ENCODE assay signal across 17 cellular contexts in genomic region chr19:3642987-3643386, GRCh38. TPM values are rescaled to one million over a fixed set of nuclear protein-coding genes. Genes with fewer than 3 reads are reported as not detected.
DNase-seq lines count a peak whose midpoint lies in the region; TF ChIP-seq lines count a peak whose summit lies in the region.
"Had no signal": no experiment of that assay in that cellular context is flagged by ENCODE, and none has a peak within 500 bp of the region (broad histone marks: within the 10 kb centered on the region; RNA-seq: fewer than 3 reads in every experiment).

No MANE protein-coding gene starts in this region.

- CTCF ChIA-PET in OCI-LY7 (lab: Charles Lee; ENCODE audit: unreplicated experiment), result no interaction called here

- no peaks in the 10 kb centered on the region for H3K9me2 ChIP-seq in OCI-LY7 (ENCODE audit: insufficient read depth, low read length)

- no peak overlapping the region for H3K4me3 ChIP-seq in OCI-LY7 (ENCODE audit: low read depth, low read length, poor library complexity, severe bottlenecking)
- H3K4me3 ChIP-seq: breast epithelium, esophagus muscularis mucosa, SJSA1, skin epidermis had no signal

- H3K36me3 Mint-ChIP-seq in dendritic cell treated with granulocyte-macrophage colony-stimulating factor and Interleukin-4, amounts not matched to agents 40 ng/mL and 50 ng/mL, for 4 days (ENCODE audit: low read depth), result peaks cover 100% of the 10 kb centered on the region
- H3K36me3 Mint-ChIP-seq: natural killer cell treated with Interleukin-12 subunit alpha and Interleukin-12 subunit beta and Interleukin-15 and Interleukin-18, amount 100 ng/mL, for 72 hours had no signal

- peaks cover 14% of the 10 kb centered on the region for H3K4me1 Mint-ChIP-seq in dendritic cell treated with granulocyte-macrophage colony-stimulating factor and Interleukin-4, amounts not matched to agents 40 ng/mL and 50 ng/mL, for 4 days (ENCODE audit: low read depth)
- H3K4me1 Mint-ChIP-seq: stimulated activated naive B cell treated with anti-CD40 and anti-IgM and Interleukin-4, amounts not matched to agents 10 μg/mL and 1 μg/mL and 100 μg/mL, for 72 hours had no signal

- no TSS peak for BruUV-seq in OCI-LY7 (replicated peaks; lab: Mats Ljungman, UMichigan)

- intact Hi-C loops in OCI-LY7 (cut with micrococcal nuclease; ENCODE audit: unreplicated experiment) (no loop called here), posterior vena cava (cut with DNase I) (no loop called here)
- intact Hi-C loops in dendritic cell treated with granulocyte-macrophage colony-stimulating factor and Interleukin-4, amounts not matched to agents 40 ng/mL and 50 ng/mL, for 4 days (cut with micrococcal nuclease), result no loop called here

- no peak overlapping the region for H3K27ac ChIP-seq in OCI-LY7 (ENCODE audit: low read depth, low read length, poor library complexity, severe bottlenecking)
- H3K27ac ChIP-seq: breast epithelium, esophagus muscularis mucosa, SJSA1, skin epidermis had no signal

- no peak overlapping the region for H3K4me2 ChIP-seq in OCI-LY7 (ENCODE audit: low read length)

- no peak for TF ChIP-seq CTCF in OCI-LY7 (conservative IDR thresholded peaks at IDR 0.05; ENCODE audit: low read length)

- H3K9me3 Mint-ChIP-seq in dendritic cell treated with granulocyte-macrophage colony-stimulating factor and Interleukin-4, amounts not matched to agents 40 ng/mL and 50 ng/mL, for 4 days, result no peaks in the 10 kb centered on the region
- H3K9me3 Mint-ChIP-seq: natural killer cell treated with Interleukin-12 subunit alpha and Interleukin-12 subunit beta and Interleukin-15 and Interleukin-18, amount 100 ng/mL, for 72 hours; stimulated activated naive B cell treated with anti-CD40 and anti-IgM and Interleukin-4, amounts not matched to agents 10 μg/mL and 1 μg/mL and 100 μg/mL, for 72 hours had no signal

- no peak overlapping the region for H2AFZ ChIP-seq in OCI-LY7 (ENCODE audit: low read length)

- no peaks in the 10 kb centered on the region for H3K79me2 ChIP-seq in OCI-LY7 (ENCODE audit: insufficient read depth, low read depth, low read length)

- peak; percentile 6 to 17 for DNase-seq in activated CD4-positive, alpha-beta T cell treated with anti-CD3 and anti-CD28 coated beads for 24 hours (ENCODE audit: low read depth in 2 of 2)
- no peak for DNase-seq in activated CD4-positive, alpha-beta T cell treated with anti-CD3 and anti-CD28 coated beads, Interleukin-2, amount 50 U/mL, for 4 hours
- peak; percentile 39 for DNase-seq in OCI-LY7 (ENCODE audit: low spot score)
- peak; percentile 22 for DNase-seq in stimulated activated CD4-positive, alpha-beta T cell treated with anti-CD3 and anti-CD28 coated beads, Interleukin-4, amount 100 ng/mL, for 24 hours
- no peak for DNase-seq in NCI-H146 (lab: John Stamatoyannopoulos, UW)
- no peak for DNase-seq in posterior vena cava (ENCODE audit: low spot score)
- DNase-seq in NCI-H1930 (lab: John Stamatoyannopoulos, UW), result no peak
- DNase-seq: KG1; NCI-H2171 treated with DMSO at 0.1 percent for 48 hours; stimulated activated naive B cell treated with anti-CD40 and anti-IgM and Interleukin-4, amounts not matched to agents 10 μg/mL and 1 μg/mL and 100 μg/mL, for 72 hours had no signal

- H4K20me1 ChIP-seq in OCI-LY7 (ENCODE audit: insufficient read depth, low read length), result no peaks in the 10 kb centered on the region

- H3K4me1 ChIP-seq in OCI-LY7 (ENCODE audit: insufficient read depth, low read length, poor library complexity, severe bottlenecking), result no peaks in the 10 kb centered on the region
- H3K4me1 ChIP-seq: breast epithelium, SJSA1 had no signal

- H3K4me3 Mint-ChIP-seq in dendritic cell treated with granulocyte-macrophage colony-stimulating factor and Interleukin-4, amounts not matched to agents 40 ng/mL and 50 ng/mL, for 4 days, result no peak overlapping the region
- H3K4me3 Mint-ChIP-seq: natural killer cell treated with Interleukin-12 subunit alpha and Interleukin-12 subunit beta and Interleukin-15 and Interleukin-18, amount 100 ng/mL, for 72 hours; stimulated activated naive B cell treated with anti-CD40 and anti-IgM and Interleukin-4, amounts not matched to agents 10 μg/mL and 1 μg/mL and 100 μg/mL, for 72 hours had no signal

- no peaks in the 10 kb centered on the region for H3K27me3 Mint-ChIP-seq in dendritic cell treated with granulocyte-macrophage colony-stimulating factor and Interleukin-4, amounts not matched to agents 40 ng/mL and 50 ng/mL, for 4 days
- H3K27me3 Mint-ChIP-seq: natural killer cell treated with Interleukin-12 subunit alpha and Interleukin-12 subunit beta and Interleukin-15 and Interleukin-18, amount 100 ng/mL, for 72 hours; stimulated activated naive B cell treated with anti-CD40 and anti-IgM and Interleukin-4, amounts not matched to agents 10 μg/mL and 1 μg/mL and 100 μg/mL, for 72 hours had no signal

- H3K27ac Mint-ChIP-seq in dendritic cell treated with granulocyte-macrophage colony-stimulating factor and Interleukin-4, amounts not matched to agents 40 ng/mL and 50 ng/mL, for 4 days, result peak overlapping the region; percentile 12
- H3K27ac Mint-ChIP-seq: natural killer cell treated with Interleukin-12 subunit alpha and Interleukin-12 subunit beta and Interleukin-15 and Interleukin-18, amount 100 ng/mL, for 72 hours; stimulated activated naive B cell treated with anti-CD40 and anti-IgM and Interleukin-4, amounts not matched to agents 10 μg/mL and 1 μg/mL and 100 μg/mL, for 72 hours had no signal

- H3K9me3 ChIP-seq in OCI-LY7 (ENCODE audit: low read length), result no peaks in the 10 kb centered on the region
- H3K9me3 ChIP-seq: breast epithelium, esophagus muscularis mucosa, SJSA1 had no signal

- POLR2A ChIA-PET in OCI-LY7 (lab: Charles Lee), result no interaction called here

- H3K36me3 ChIP-seq in OCI-LY7 (ENCODE audit: insufficient read depth, low read length), result no peaks in the 10 kb centered on the region
- H3K36me3 ChIP-seq: breast epithelium had no signal

RNA-seq across cellular contexts. Expression of gene CACTIN, which starts 16.4 kb away (rescaled TPM):
- total RNA-seq in OCI-LY7 (2014; rRNA removed; shearing (Covaris generic)), result 35.9 and 38.6 TPM in 2 replicates
- 33.0 and 34.2 TPM in 2 replicates for total RNA-seq in OCI-LY7 (2022)
- total RNA-seq in posterior vena cava, result 10 to 100 TPM; 13.0 to 17.0 TPM

RNA-seq across cellular contexts. Expression of gene TBXA2R, which starts 36.3 kb away (rescaled TPM):
- not detected in 2 replicates for total RNA-seq in OCI-LY7 (2014; rRNA removed; shearing (Covaris generic))
- total RNA-seq in OCI-LY7 (2022), result not detected in 2 replicates
- total RNA-seq in posterior vena cava, result 10 to 100 TPM; 46.9 to 49.6 TPM
- total RNA-seq: SJSA1 had no signal

RNA-seq across cellular contexts. Expression of gene PIP5K1C, which starts 57.3 kb away (rescaled TPM):
- total RNA-seq in OCI-LY7 (2014; rRNA removed; shearing (Covaris generic)), result 6.3 and 7.6 TPM in 2 replicates
- 13.7 and 15.1 TPM in 2 replicates for total RNA-seq in OCI-LY7 (2022)
- total RNA-seq in posterior vena cava, result 10 to 100 TPM; 80.9 to 85.4 TPM

RNA-seq across cellular contexts. Expression of gene GIPC3, which starts 57.7 kb away (rescaled TPM):
- total RNA-seq in OCI-LY7 (2014; rRNA removed; shearing (Covaris generic)), result not detected in 2 replicates
- total RNA-seq in OCI-LY7 (2022) (not detected in 2 replicates), posterior vena cava (10 to 100 TPM; 13.9 to 14.6 TPM)
- total RNA-seq: G401 had no signal

Comparison
In these comparisons a context has a peak if more than half of its experiments do, and no peak if none do; other contexts are left out.
1. DNase-seq: peak in activated CD4-positive, alpha-beta T cell treated with anti-CD3 and anti-CD28 coated beads for 24 hours (2 of 2), OCI-LY7 (single experiment) and stimulated activated CD4-positive, alpha-beta T cell treated with anti-CD3 and anti-CD28 coated beads, Interleukin-4, amount 100 ng/mL, for 24 hours (single experiment); none in activated CD4-positive, alpha-beta T cell treated with anti-CD3 and anti-CD28 coated beads, Interleukin-2, amount 50 U/mL, for 4 hours (0 of 2), NCI-H146 (single experiment), posterior vena cava (single experiment) and NCI-H1930 (0 of 2).
2. RNA of gene TBXA2R, which starts 36.3 kb away (total RNA-seq): 46.9 to 49.6 TPM in posterior vena cava; not detected in OCI-LY7; every median in the first group is over 10 times any median in the second.
3. RNA of gene PIP5K1C, which starts 57.3 kb away (total RNA-seq): 80.9 to 85.4 TPM in posterior vena cava; 6.3 to 15.1 TPM in OCI-LY7; every median in the first group is over 4 times any median in the second.